8 cellular contexts compared by ENCODE assay signal in the genomic region with DNA sequence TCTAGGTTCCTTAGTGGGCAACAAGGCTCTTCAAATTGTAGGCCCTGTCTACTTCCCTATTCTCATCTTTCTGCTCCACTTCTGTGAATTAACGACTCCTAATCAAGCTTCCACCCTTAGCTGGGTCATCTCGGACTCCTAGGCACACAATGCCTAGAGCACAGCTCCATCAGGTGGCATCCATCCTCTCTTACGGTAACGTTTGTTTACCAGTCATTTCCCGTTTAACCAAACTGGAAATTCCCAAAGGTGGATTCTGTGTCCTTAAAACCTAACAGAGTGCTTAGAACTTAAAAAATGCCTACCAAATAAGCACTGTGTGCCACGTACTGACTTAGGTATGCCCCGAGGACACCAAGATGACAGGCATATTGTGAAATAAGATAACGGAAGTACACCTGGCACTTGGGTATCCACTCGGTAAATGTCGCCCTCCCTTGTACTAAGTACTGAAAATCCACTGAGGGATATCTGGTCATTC. TPM values are rescaled to one million over a fixed set of nuclear protein-coding genes. Genes with fewer than 3 reads are reported as not detected.
A peak's percentile ranks its signal among the peaks of the same experiment; 100 is the strongest.
DNase-seq lines count a peak whose midpoint lies in the region; ATAC-seq and TF ChIP-seq lines count a peak whose summit lies in the region.

No MANE protein-coding gene starts in this region.

- no peaks in the 10 kb centered on the region for H3K9me3 Mint-ChIP-seq in stimulated activated naive CD8-positive, alpha-beta T cell treated with anti-CD3 and anti-CD28 coated beads, Interleukin-15, Interleukin-2, amounts not matched to agents 100 ng/mL and 50 ng/mL, for 24 hours
- H3K9me3 Mint-ChIP-seq in naive B cell = no peaks in the 10 kb centered on the region

- no peak overlapping the region for H2AFZ ChIP-seq in OCI-LY7 (ENCODE audit: low read length)

- H3K9me3 ChIP-seq in OCI-LY7 (ENCODE audit: low read length) (no peaks in the 10 kb centered on the region), colonic mucosa (no peaks in the 10 kb centered on the region)

- H3K36me3 ChIP-seq in OCI-LY7 (ENCODE audit: insufficient read depth, low read length) (peaks cover 56% of the 10 kb centered on the region), colonic mucosa (no peaks in the 10 kb centered on the region)

- peaks cover 54% of the 10 kb centered on the region for H3K4me1 ChIP-seq in OCI-LY7 (ENCODE audit: insufficient read depth, low read length, poor library complexity, severe bottlenecking)
- peaks cover 13% of the 10 kb centered on the region for H3K4me1 ChIP-seq in colonic mucosa

- no peaks in the 10 kb centered on the region for H3K27me3 Mint-ChIP-seq in stimulated activated naive CD8-positive, alpha-beta T cell treated with anti-CD3 and anti-CD28 coated beads, Interleukin-15, Interleukin-2, amounts not matched to agents 100 ng/mL and 50 ng/mL, for 24 hours
- no peaks in the 10 kb centered on the region for H3K27me3 Mint-ChIP-seq in naive B cell

- peaks cover 43% of the 10 kb centered on the region for H4K20me1 ChIP-seq in OCI-LY7 (ENCODE audit: insufficient read depth, low read length)

- H3K27ac Mint-ChIP-seq in stimulated activated naive CD8-positive, alpha-beta T cell treated with anti-CD3 and anti-CD28 coated beads, Interleukin-15, Interleukin-2, amounts not matched to agents 100 ng/mL and 50 ng/mL, for 24 hours = peak overlapping the region; percentile 96
- peak overlapping the region; percentile 85 to 98 (median 95) for H3K27ac Mint-ChIP-seq in naive B cell

- no peak for DNase-seq in stimulated activated naive CD8-positive, alpha-beta T cell treated with anti-CD3 and anti-CD28 coated beads, Interleukin-15, Interleukin-2, amounts not matched to agents 100 U/mL and 50 U/mL, for 24 hours
- DNase-seq in OCI-LY7 (ENCODE audit: low spot score) (peak; percentile 77), colonic mucosa (no peak), naive B cell (peak; percentile 38), posterior vena cava (ENCODE audit: low spot score) (no peak)
- no peak for DNase-seq in activated CD4-positive, CD25-positive, alpha-beta regulatory T cell treated with anti-CD3 and anti-CD28 coated beads, Interleukin-2, amount 50 U/mL, for 72 hours

- peak overlapping the region; percentile 91 for H3K4me3 ChIP-seq in OCI-LY7 (ENCODE audit: low read depth, low read length, poor library complexity, severe bottlenecking)
- peak overlapping the region; percentile 78 for H3K4me3 ChIP-seq in colonic mucosa

- H3K27ac ChIP-seq in OCI-LY7 (ENCODE audit: low read depth, low read length, poor library complexity, severe bottlenecking) = peak overlapping the region; percentile 91
- H3K27ac ChIP-seq in colonic mucosa = peak overlapping the region; percentile 30

- CTCF ChIA-PET in OCI-LY7 (lab: Charles Lee; ENCODE audit: unreplicated experiment) = interaction anchor here (0.7 to 1.1 kb wide), 3 partner anchors 18 to 222 kb away, joined by 3 read pairs; no protein-coding TSS in a partner anchor

- H3K4me3 Mint-ChIP-seq in stimulated activated naive CD8-positive, alpha-beta T cell treated with anti-CD3 and anti-CD28 coated beads, Interleukin-15, Interleukin-2, amounts not matched to agents 100 ng/mL and 50 ng/mL, for 24 hours = peak overlapping the region; percentile 97
- H3K4me3 Mint-ChIP-seq in naive B cell = peak overlapping the region; percentile 89 to 100 (median 98)

- peaks cover 32% of the 10 kb centered on the region for H3K36me3 Mint-ChIP-seq in stimulated activated naive CD8-positive, alpha-beta T cell treated with anti-CD3 and anti-CD28 coated beads, Interleukin-15, Interleukin-2, amounts not matched to agents 100 ng/mL and 50 ng/mL, for 24 hours (ENCODE audit: low read depth)
- H3K36me3 Mint-ChIP-seq in naive B cell = peaks cover 2 to 9% of the 10 kb centered on the region in 2 donors

- intact Hi-C loops in OCI-LY7 (cut with micrococcal nuclease; ENCODE audit: unreplicated experiment) (loop anchor here (1.0 to 5.0 kb wide), 7 partner anchors 36 to 344 kb away; a partner anchor contains a TSS), colonic mucosa (cut with DNase I) (no loop called here), posterior vena cava (cut with DNase I) (no loop called here)

- TF ChIP-seq CTCF in OCI-LY7 (conservative IDR thresholded peaks at IDR 0.05; ENCODE audit: low read length) (peak; percentile 57), colonic mucosa (IDR thresholded peaks at IDR 0.05) (no peak)

- peak overlapping the region; percentile 98 for H3K4me2 ChIP-seq in OCI-LY7 (ENCODE audit: low read length)

- no peak for ATAC-seq in stimulated activated naive CD8-positive, alpha-beta T cell treated with anti-CD3 and anti-CD28 coated beads, Interleukin-15, Interleukin-2, amounts not matched to agents 100 U/mL and 50 U/mL, for 24 hours
- peak; percentile 13 to 16 for ATAC-seq in naive B cell (ENCODE audit: low read depth in 2 of 2)
- ATAC-seq in HG03565 (IDR thresholded peaks at IDR 0.05; ENCODE audit: unreplicated experiment) = no peak

- H3K9ac ChIP-seq in colonic mucosa (ENCODE audit: low read depth in 2 of 2, low read length in 2 of 2) = peak overlapping the region; percentile 51 to 73

- H3K79me2 ChIP-seq in OCI-LY7 (ENCODE audit: insufficient read depth, low read depth, low read length) = peaks cover 63% of the 10 kb centered on the region

- no peaks in the 10 kb centered on the region for H3K9me2 ChIP-seq in OCI-LY7 (ENCODE audit: insufficient read depth, low read length)

- POLR2A ChIA-PET in OCI-LY7 (lab: Charles Lee) = interaction anchor here (0.6 to 8.0 kb wide), 18 partner anchors 9 to 279 kb away, joined by 3 to 106 read pairs (median 4); a partner anchor contains a TSS

- BruUV-seq in OCI-LY7 (replicated peaks; lab: Mats Ljungman, UMichigan) = no TSS peak

- H3K27me3 ChIP-seq in colonic mucosa = no peaks in the 10 kb centered on the region

- peaks cover 52% of the 10 kb centered on the region for H3K4me1 Mint-ChIP-seq in stimulated activated naive CD8-positive, alpha-beta T cell treated with anti-CD3 and anti-CD28 coated beads, Interleukin-15, Interleukin-2, amounts not matched to agents 100 ng/mL and 50 ng/mL, for 24 hours (ENCODE audit: low read depth)
- peaks cover 51 to 75% (median 65%) of the 10 kb centered on the region in 3 donors for H3K4me1 Mint-ChIP-seq in naive B cell

RNA-seq across cellular contexts. Expression of a gene that starts 1.5 kb away (rescaled TPM):
- 532 and 610 TPM in 2 replicates for total RNA-seq in OCI-LY7 (2014; rRNA removed; shearing (Covaris generic))
- total RNA-seq in OCI-LY7 (2022) = 558 and 594 TPM in 2 replicates
- 10 to 100 TPM; 56.7 to 96.3 TPM for total RNA-seq in colonic mucosa
- polyA plus RNA-seq in naive B cell (ENCODE audit: low read depth in 6 of 6) = 100 to 1,000 TPM; 156 to 250 (median 234) TPM
- 10 to 100 TPM; 41.1 to 45.6 TPM for total RNA-seq in posterior vena cava

Comparison
In these comparisons a context has a peak if more than half of its experiments do, and no peak if none do; other contexts are left out.
1. ATAC-seq: peak in naive B cell (2 of 2); none in stimulated activated naive CD8-positive, alpha-beta T cell treated with anti-CD3 and anti-CD28 coated beads, Interleukin-15, Interleukin-2, amounts not matched to agents 100 U/mL and 50 U/mL, for 24 hours (single experiment) and HG03565 (single experiment).
2. DNase-seq: peak in OCI-LY7 (single experiment) and naive B cell (single experiment); none in stimulated activated naive CD8-positive, alpha-beta T cell treated with anti-CD3 and anti-CD28 coated beads, Interleukin-15, Interleukin-2, amounts not matched to agents 100 U/mL and 50 U/mL, for 24 hours (single experiment), colonic mucosa (single experiment), activated CD4-positive, CD25-positive, alpha-beta regulatory T cell treated with anti-CD3 and anti-CD28 coated beads, Interleukin-2, amount 50 U/mL, for 72 hours (single experiment) and posterior vena cava (single experiment).
3. RNA of a gene that starts 1.5 kb away (total RNA-seq): 532 to 610 TPM in OCI-LY7; 56.7 to 96.3 TPM in colonic mucosa and 41.1 to 45.6 TPM in posterior vena cava; every median in the first group is over 4 times any median in the second.